Comparison of ENCODE assay signal across 1 cellular context in genomic region chr10:68955786-68956532, GRCh38.
A peak's percentile ranks its signal among the peaks of the same experiment; 100 is the strongest.
TF ChIP-seq lines count a peak whose summit lies in the region.

TSS of gene DDX21 (plus strand) at chr10:68956170. CDS start at chr10:68956226, 56 bp downstream.

TF ChIP-seq in WTC11, 78 proteins besides CTCF, POLR2A, EP300 and RAD21 (continued from another document):
- no peak for TF ChIP-seq ARID4B (CRISPR knock-in tag; IDR thresholded peaks at IDR 0.05; ENCODE audit: borderline replicate concordance)
- no peak for TF ChIP-seq ZNF423 (CRISPR knock-in tag; IDR thresholded peaks at IDR 0.05)
- TF ChIP-seq E2F1 (CRISPR knock-in tag; IDR thresholded peaks at IDR 0.05) = no peak
- TF ChIP-seq KAT7 (CRISPR knock-in tag; IDR thresholded peaks at IDR 0.05; ENCODE audit: borderline replicate concordance) = peak; percentile 93; the same call in 1 of the 2 replicates
- peak; percentile 73; the same call in 1 of the 2 replicates for TF ChIP-seq MYBL2 (CRISPR knock-in tag; IDR thresholded peaks at IDR 0.05)
- TF ChIP-seq OVOL2 (CRISPR knock-in tag; IDR thresholded peaks at IDR 0.05; ENCODE audit: borderline replicate concordance) = no peak
- TF ChIP-seq ZNF281 (CRISPR knock-in tag; IDR thresholded peaks at IDR 0.05) = 0 out of 2 replicates have a peak, but pooled peaks have one; percentile 36
- TF ChIP-seq SMAD4 (CRISPR knock-in tag; IDR thresholded peaks at IDR 0.05) = no peak
- no peak for TF ChIP-seq ZNF396 (CRISPR knock-in tag; IDR thresholded peaks at IDR 0.05; ENCODE audit: borderline replicate concordance)
